Comparison of ENCODE assay signal across 11 cellular contexts in the genomic region with DNA sequence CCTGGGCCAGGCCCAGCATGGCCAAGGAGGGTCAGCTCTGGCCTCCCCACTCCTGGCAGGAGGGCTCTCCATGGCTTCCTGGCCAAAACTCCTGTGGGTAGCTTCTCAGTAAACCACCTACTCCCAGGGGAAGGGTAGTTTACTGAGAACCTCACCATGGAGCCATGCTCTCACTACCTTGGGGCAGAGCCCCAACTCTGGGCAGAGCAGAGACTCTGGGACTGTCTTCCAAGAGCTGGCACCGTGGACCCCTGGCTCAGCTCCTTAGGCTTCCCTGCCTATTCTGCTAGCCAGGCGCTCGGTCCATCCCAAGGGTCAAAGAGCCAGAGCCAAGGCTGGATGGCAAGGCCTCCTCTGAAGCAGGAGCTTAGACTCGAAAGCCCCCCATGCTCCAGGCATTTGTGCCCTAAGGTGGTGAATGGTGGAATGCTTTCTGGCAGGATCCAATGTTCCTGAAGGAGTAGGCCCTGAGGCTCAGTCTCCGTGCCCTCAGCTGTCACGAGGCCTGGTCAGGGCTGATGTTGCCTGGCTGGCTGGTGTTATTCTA. TPM values are rescaled to one million over a fixed set of nuclear protein-coding genes. Genes with fewer than 3 reads are reported as not detected.
A peak's percentile ranks its signal among the peaks of the same experiment; 100 is the strongest.
DNase-seq lines count a peak whose midpoint lies in the region; ATAC-seq and TF ChIP-seq lines count a peak whose summit lies in the region.
"Had no signal": no experiment of that assay in that cellular context is flagged by ENCODE, and none has a peak within 500 bp of the region (broad histone marks: within the 10 kb centered on the region; RNA-seq: fewer than 3 reads in every experiment).

No MANE protein-coding gene starts in this region.

- intact Hi-C loops in gastrocnemius medialis (cut with DNase I; ENCODE audit: low total_unique reads), result no loop called here
- intact Hi-C loops in esophagus muscularis mucosa (cut with DNase I), result no loop called here

- in situ Hi-C loops in gastrocnemius medialis (cut with MboI; ENCODE audit: low sequenced_read_pairs in 4 of 4), result loop anchor here in 1 of 4 donors (25.0 kb wide), 1 partner anchor 97 kb away; no protein-coding TSS in a partner anchor

- H3K4me3 ChIP-seq in gastrocnemius medialis, result no peak overlapping the region
- no peak overlapping the region for H3K4me3 ChIP-seq in esophagus muscularis mucosa

- H3K4me1 ChIP-seq in gastrocnemius medialis, result peaks cover 16 to 24% of the 10 kb centered on the region in 2 donors
- H3K4me1 ChIP-seq in esophagus muscularis mucosa, result peaks cover 2 to 15% (median 10%) of the 10 kb centered on the region in 4 donors

- TF ChIP-seq POLR2A in gastrocnemius medialis (IDR thresholded peaks at IDR 0.05), result no peak
- no peak for TF ChIP-seq POLR2A in esophagus muscularis mucosa (IDR thresholded peaks at IDR 0.05; ENCODE audit: low read depth)

- peaks cover 43% of the 10 kb centered on the region for H3K27me3 Mint-ChIP-seq in activated CD8-positive, alpha-beta memory T cell treated with anti-CD3 and anti-CD28 coated beads, Interleukin-2, amount 10 ng/mL, durations not matched to agents 7 days and 5 days
- H3K27me3 Mint-ChIP-seq in T-cell, result no peaks in the 10 kb centered on the region

- no peak for TF ChIP-seq EP300 in esophagus muscularis mucosa (IDR thresholded peaks at IDR 0.05)

- peaks cover 67% of the 10 kb centered on the region for H3K4me1 Mint-ChIP-seq in activated CD8-positive, alpha-beta memory T cell treated with anti-CD3 and anti-CD28 coated beads, Interleukin-2, amount 10 ng/mL, durations not matched to agents 7 days and 5 days
- H3K4me1 Mint-ChIP-seq in T-cell, result peaks cover 96 to 100% (median 98%) of the 10 kb centered on the region in 3 donors

- H3K27ac ChIP-seq in gastrocnemius medialis (peak overlapping the region in 3 of 4 donors; percentile 36 to 50 (median 47)), esophagus muscularis mucosa (replicated peaks in 1 of 4) (no peak overlapping the region)

- WGBS in esophagus muscularis mucosa, result 92% methylated on average over 6 of the region's 6 CpGs

- H3K36me3 ChIP-seq in gastrocnemius medialis, result peaks cover 0 to 15% of the 10 kb centered on the region in 2 donors
- H3K36me3 ChIP-seq in esophagus muscularis mucosa, result peaks cover 6 to 79% (median 62%) of the 10 kb centered on the region in 4 donors

- H3K9me3 ChIP-seq in gastrocnemius medialis (no peaks in the 10 kb centered on the region), esophagus muscularis mucosa (no peaks in the 10 kb centered on the region)

- peaks cover 19% of the 10 kb centered on the region for H3K36me3 Mint-ChIP-seq in activated CD8-positive, alpha-beta memory T cell treated with anti-CD3 and anti-CD28 coated beads, Interleukin-2, amount 10 ng/mL, durations not matched to agents 7 days and 5 days
- H3K36me3 Mint-ChIP-seq in T-cell, result peaks cover 42% of the 10 kb centered on the region

- no peak for TF ChIP-seq CTCF in gastrocnemius medialis (IDR thresholded peaks at IDR 0.05 in 4 of 5, conservative IDR thresholded peaks at IDR 0.05 in 1 of 5)
- no peak for TF ChIP-seq CTCF in esophagus muscularis mucosa (IDR thresholded peaks at IDR 0.05)

- H3K27ac Mint-ChIP-seq in activated CD8-positive, alpha-beta memory T cell treated with anti-CD3 and anti-CD28 coated beads, Interleukin-2, amount 10 ng/mL, durations not matched to agents 7 days and 5 days, result no peak overlapping the region
- H3K27ac Mint-ChIP-seq in T-cell, result peak overlapping the region; percentile 92 to 97
- H3K27ac Mint-ChIP-seq: activated T-helper 2 cell treated with anti-CD3 and anti-CD28 coated beads, Interferon-gamma antibody, Interleukin-2, Interleukin-4, amounts not matched to agents 10 μg/mL and 5 μg/mL and 100 μg/mL, durations not matched to agents 14 hours and 24 hours and 36 hours; nephron had no signal

- POLR2A ChIA-PET in T-cell (lab: Charles Lee), result interaction anchor here (0.5 to 2.0 kb wide), 4 partner anchors 13 to 125 kb away, joined by 3 to 4 read pairs (median 3); no protein-coding TSS in a partner anchor

- H3K27me3 ChIP-seq in gastrocnemius medialis, result no peaks in the 10 kb centered on the region
- no peaks in the 10 kb centered on the region for H3K27me3 ChIP-seq in esophagus muscularis mucosa

- ATAC-seq in activated CD8-positive, alpha-beta memory T cell treated with anti-CD3 and anti-CD28 coated beads, Interleukin-2, amount 10 ng/mL, durations not matched to agents 7 days and 5 days, result no peak
- ATAC-seq in T-cell (replicated peaks in 1 of 4) (no peak), gastrocnemius medialis (no peak), GM18520 (IDR thresholded peaks at IDR 0.05; ENCODE audit: unreplicated experiment) (no peak)

- no peaks in the 10 kb centered on the region for H3K9me3 Mint-ChIP-seq in activated CD8-positive, alpha-beta memory T cell treated with anti-CD3 and anti-CD28 coated beads, Interleukin-2, amount 10 ng/mL, durations not matched to agents 7 days and 5 days (ENCODE audit: low read depth)
- no peaks in the 10 kb centered on the region for H3K9me3 Mint-ChIP-seq in T-cell
- H3K9me3 Mint-ChIP-seq: activated T-helper 2 cell treated with anti-CD3 and anti-CD28 coated beads, Interferon-gamma antibody, Interleukin-2, Interleukin-4, amounts not matched to agents 10 μg/mL and 5 μg/mL and 100 μg/mL, durations not matched to agents 14 hours and 24 hours and 36 hours; nephron had no signal

- peak; percentile 59 for DNase-seq in activated CD8-positive, alpha-beta memory T cell treated with anti-CD3 and anti-CD28 coated beads for 24 hours
- no peak for DNase-seq in activated CD8-positive, alpha-beta memory T cell treated with anti-CD3 and anti-CD28 coated beads, Interleukin-2, amount 10 ng/mL, durations not matched to agents 7 days and 5 days
- peak in 6 of 34 experiments; percentile 1 to 15 (median 4) for DNase-seq in T-cell
- DNase-seq in effector CD4-positive, alpha-beta T cell, result peak; percentile 1
- peak in 1 of 2 donors; percentile 13 for DNase-seq in gastrocnemius medialis
- no peak for DNase-seq in hippocampal formation (lab: John Stamatoyannopoulos, UW)
- no peak for DNase-seq in esophagus muscularis mucosa (ENCODE audit: extremely low spot score)
- DNase-seq: NCI-H446 treated with DMSO at 0.1 percent for 48 hours had no signal

- no peak overlapping the region for H3K4me3 Mint-ChIP-seq in activated CD8-positive, alpha-beta memory T cell treated with anti-CD3 and anti-CD28 coated beads, Interleukin-2, amount 10 ng/mL, durations not matched to agents 7 days and 5 days
- peak overlapping the region in 2 of 3 donors; percentile 88 to 99 for H3K4me3 Mint-ChIP-seq in T-cell
- H3K4me3 Mint-ChIP-seq: nephron had no signal

- CTCF ChIA-PET in activated CD8-positive, alpha-beta memory T cell treated with anti-CD3 and anti-CD28 coated beads, Interleukin-2, amount 10 ng/mL, durations not matched to agents 7 days and 5 days (lab: Charles Lee), result interaction anchor here (0.6 to 24.2 kb wide), 8 partner anchors 21 to 527 kb away, joined by 3 to 430 read pairs (median 3); no protein-coding TSS in a partner anchor
- CTCF ChIA-PET in T-cell (lab: Charles Lee), result interaction anchor here in 1 of 2 donors (0.6 to 1.7 kb wide), 4 partner anchors 10 to 98 kb away, joined by 3 to 5 read pairs (median 4); no protein-coding TSS in a partner anchor

RNA-seq across cellular contexts. Expression of a gene that starts 19.6 kb away (rescaled TPM):
- total RNA-seq in activated CD8-positive, alpha-beta memory T cell treated with anti-CD3 and anti-CD28 coated beads, Interleukin-2, amount 10 ng/mL, durations not matched to agents 7 days and 5 days, result 1 to 10 TPM; 7.0 to 7.9 TPM
- total RNA-seq in T-cell (100 to 1,000 TPM; 503 to 749 (median 693) TPM), gastrocnemius medialis (1 to 10 TPM in 1 of 4 donors, under 1 TPM in 3; 0.25 to 2.1 (median 0.66) TPM), esophagus muscularis mucosa (1 to 10 TPM in 3 of 4 donors, under 1 TPM in 1; 0.99 to 2.1 (median 1.5) TPM)

RNA-seq across cellular contexts. Expression of a gene that starts 42.7 kb away (rescaled TPM):
- total RNA-seq in activated CD8-positive, alpha-beta memory T cell treated with anti-CD3 and anti-CD28 coated beads, Interleukin-2, amount 10 ng/mL, durations not matched to agents 7 days and 5 days, result 100 to 1,000 TPM; 172 to 189 TPM
- total RNA-seq in T-cell (100 to 1,000 TPM; 178 to 314 (median 203) TPM), gastrocnemius medialis (100 to 1,000 TPM; 318 to 499 (median 476) TPM), esophagus muscularis mucosa (100 to 1,000 TPM; 170 to 345 (median 322) TPM)

Comparison
In these comparisons a context has a peak if more than half of its experiments do, and no peak if none do; other contexts are left out.
1. DNase-seq: peak in activated CD8-positive, alpha-beta memory T cell treated with anti-CD3 and anti-CD28 coated beads for 24 hours (single experiment) and effector CD4-positive, alpha-beta T cell (single experiment); none in activated CD8-positive, alpha-beta memory T cell treated with anti-CD3 and anti-CD28 coated beads, Interleukin-2, amount 10 ng/mL, durations not matched to agents 7 days and 5 days (single experiment), hippocampal formation (0 of 2) and esophagus muscularis mucosa (single experiment).
2. H3K27ac ChIP-seq: peak in gastrocnemius medialis (3 of 4); none in esophagus muscularis mucosa (0 of 4).
3. RNA of a gene that starts 19.6 kb away (total RNA-seq): 503 to 749 TPM in T-cell; 7.0 to 7.9 TPM in activated CD8-positive, alpha-beta memory T cell treated with anti-CD3 and anti-CD28 coated beads, Interleukin-2, amount 10 ng/mL, durations not matched to agents 7 days and 5 days, 0.99 to 2.1 TPM in esophagus muscularis mucosa and 0.25 to 2.1 TPM in gastrocnemius medialis; every median in the first group is over 10 times any median in the second.